In genomic region chr18:80108739-80109675, GRCh38 we compare ENCODE assay signal across 8 cellular contexts. TPM values are rescaled to one million over a fixed set of nuclear protein-coding genes. Genes with fewer than 3 reads are reported as not detected.
A peak's percentile ranks its signal among the peaks of the same experiment; 100 is the strongest.
DNase-seq lines count a peak whose midpoint lies in the region; ATAC-seq and TF ChIP-seq lines count a peak whose summit lies in the region.

Gene ADNP2 (plus strand): TSS chr18:80109262. CDS start chr18:80117543, 8,281 bp downstream.

- H3K36me3 ChIP-seq in kidney epithelial cell (ENCODE audit: control insufficient read depth, insufficient read depth, low read length), result no peaks in the 10 kb centered on the region

- TF ChIP-seq CTCF in kidney epithelial cell (IDR thresholded peaks at IDR 0.05; ENCODE audit: insufficient read depth, low read length, poor library complexity, severe bottlenecking), result no peak

- ATAC-seq in GM18909 (IDR thresholded peaks at IDR 0.05; ENCODE audit: poor library complexity, unreplicated experiment), result peak; percentile 70
- peak; percentile 72 for ATAC-seq in HG03175 (IDR thresholded peaks at IDR 0.05; ENCODE audit: unreplicated experiment)
- peak; percentile 74 to 80 for ATAC-seq in activated CD4-positive, CD25-positive, alpha-beta regulatory T cell treated with anti-CD3 and anti-CD28 coated beads, Interleukin-2, amount 50 U/mL, for 24 hours

- peak within 1 kb of the TSS; percentile 82 for H3K4me3 ChIP-seq in kidney epithelial cell (ENCODE audit: low read depth, low read length)

- no peaks in the 10 kb centered on the region for H3K27me3 ChIP-seq in kidney epithelial cell (ENCODE audit: control insufficient read depth, insufficient read depth, low read length)

- DNase-seq in AG08396 (ENCODE audit: low spot score) (peak; percentile 97), NCI-H345 treated with DMSO at 0.1 percent for 48 hours (lab: John Stamatoyannopoulos, UW; ENCODE audit: unreplicated experiment) (peak; percentile 71), cerebellum (ENCODE audit: low spot score) (peak; percentile 73), kidney epithelial cell (ENCODE audit: low read depth) (peak; percentile 72)
- peak; percentile 82 to 87 for DNase-seq in stimulated activated CD4-positive, alpha-beta T cell treated with anti-CD3 and anti-CD28 coated beads, Interleukin-15, amount 100 ng/mL, for 48 hours (ENCODE audit: low read depth in 2 of 2)

RNA-seq across cellular contexts. Expression of gene ADNP2, which starts in this region (rescaled TPM):
- total RNA-seq in cerebellum (20.7 TPM), kidney epithelial cell (21.8 and 28.1 TPM in 2 replicates)

Comparison
In these comparisons a context has a peak if more than half of its experiments do, and no peak if none do; other contexts are left out.
1. Peak in every context shown above with its lines: DNase-seq, ATAC-seq and H3K4me3 ChIP-seq.